In the genomic region with DNA sequence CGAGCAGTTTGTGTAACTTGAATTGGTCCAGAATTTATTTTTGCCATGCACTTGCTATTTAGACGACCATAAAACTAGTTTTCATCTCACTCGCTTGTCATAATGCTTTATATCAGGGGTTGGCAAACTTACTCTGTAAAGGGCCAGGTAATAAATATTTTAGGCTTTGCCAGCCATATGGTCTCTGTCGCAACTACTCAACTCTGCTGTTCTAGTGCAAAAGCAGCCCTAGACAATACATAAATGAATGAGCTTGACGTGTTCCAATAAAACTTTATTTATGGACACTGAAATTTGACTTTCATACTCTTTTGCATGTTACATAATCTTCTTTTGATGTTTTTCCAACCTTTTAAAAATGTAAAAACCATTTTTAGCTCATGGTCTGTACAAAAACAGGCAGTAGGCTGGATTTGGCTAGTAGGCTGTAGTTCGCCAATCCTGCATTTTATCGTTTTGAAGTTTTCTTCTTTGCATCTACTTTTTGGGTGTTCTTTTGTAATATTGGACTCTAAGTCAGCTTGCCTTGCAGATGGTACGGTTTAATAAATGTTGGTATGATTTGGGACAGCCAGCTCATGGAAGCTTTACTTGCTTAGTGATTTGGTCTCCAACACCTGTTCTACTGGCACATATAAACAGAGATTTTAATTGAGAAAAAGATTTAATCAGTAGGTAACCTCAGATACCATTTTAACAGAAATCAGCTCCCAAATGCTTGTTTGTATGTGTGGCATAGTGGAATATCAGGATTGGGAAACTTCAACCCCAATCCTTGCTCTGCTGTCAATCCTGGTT, we compare ENCODE assay signal across 16 cellular contexts. TPM values are rescaled to one million over a fixed set of nuclear protein-coding genes. Genes with fewer than 3 reads are reported as not detected.
"Had no signal": no experiment of that assay in that cellular context is flagged by ENCODE, and none has a peak within 500 bp of the region (broad histone marks: within the 10 kb centered on the region; RNA-seq: fewer than 3 reads in every experiment).

No MANE protein-coding gene starts in this region.

- H3K27ac ChIP-seq: coronary artery, heart right ventricle had no signal

- H3K27me3 ChIP-seq: heart right ventricle had no signal

- H3K4me3 ChIP-seq: coronary artery, heart right ventricle had no signal

- H3K27me3 Mint-ChIP-seq: activated CD4-positive, alpha-beta memory T cell treated with anti-CD3 and anti-CD28 coated beads, Interleukin-2, amount 10 ng/mL, durations not matched to agents 7 days and 5 days; type B pancreatic cell had no signal

- FAIRE-seq: frontal cortex, keratinocyte had no signal

- DNase-seq: activated CD4-positive, alpha-beta memory T cell treated with anti-CD3 and anti-CD28 coated beads, Interleukin-2, amount 10 ng/mL, durations not matched to agents 7 days and 5 days; activated CD8-positive, alpha-beta memory T cell treated with anti-CD3 and anti-CD28 coated beads, Interleukin-2, amount 50 U/mL, for 48 hours; activated naive CD4-positive, alpha-beta T cell treated with anti-CD3 and anti-CD28 coated beads for 36 hours; effector CD4-positive, alpha-beta T cell; heart right ventricle; left ventricle myocardium superior; right cardiac atrium; stimulated activated naive CD4-positive, alpha-beta T cell; T1000 had no signal

- H3K27ac Mint-ChIP-seq: activated CD4-positive, alpha-beta memory T cell treated with anti-CD3 and anti-CD28 coated beads, Interleukin-2, amount 10 ng/mL, durations not matched to agents 7 days and 5 days; activated naive CD4-positive, alpha-beta T cell treated with anti-CD3 and anti-CD28 coated beads for 36 hours; type B pancreatic cell had no signal

- ATAC-seq: heart right ventricle, left ventricle myocardium superior, right cardiac atrium had no signal

- H3K4me3 Mint-ChIP-seq: activated CD4-positive, alpha-beta memory T cell treated with anti-CD3 and anti-CD28 coated beads, Interleukin-2, amount 10 ng/mL, durations not matched to agents 7 days and 5 days; activated naive CD4-positive, alpha-beta T cell treated with anti-CD3 and anti-CD28 coated beads for 36 hours; type B pancreatic cell had no signal

RNA-seq across cellular contexts. Expression of gene PAX4, which starts 59.7 kb away (rescaled TPM):
- total RNA-seq: activated CD4-positive, alpha-beta memory T cell treated with anti-CD3 and anti-CD28 coated beads, Interleukin-2, amount 10 ng/mL, durations not matched to agents 7 days and 5 days; activated naive CD4-positive, alpha-beta T cell treated with anti-CD3 and anti-CD28 coated beads for 36 hours; cardiac septum; frontal cortex; heart right ventricle; left ventricle myocardium superior; posterior vena cava; right cardiac atrium had no signal
- polyA plus RNA-seq: adipose tissue, heart right ventricle, keratinocyte, right cardiac atrium had no signal
